ENCODE assay signal across 11 cellular contexts in genomic region chr12:94266796-94267529, GRCh38.
DNase-seq lines count a peak whose midpoint lies in the region; ATAC-seq, FAIRE-seq and TF ChIP-seq lines count a peak whose summit lies in the region.
"Had no signal": no experiment of that assay in that cellular context is flagged by ENCODE, and none has a peak within 500 bp of the region (broad histone marks: within the 10 kb centered on the region; RNA-seq: fewer than 3 reads in every experiment).

No MANE protein-coding gene starts in this region.

- in situ Hi-C loops in astrocyte of the spinal cord (cut with HindIII; ENCODE audit: low sequenced_read_pairs): no loop called here

- intact Hi-C loops in A673 (cut with micrococcal nuclease; ENCODE audit: unreplicated experiment): loop anchor here (10.0 kb wide), 1 partner anchor 258 kb away; no protein-coding TSS in a partner anchor

- no peaks in the 10 kb centered on the region for H3K9me3 ChIP-seq in A673 (ENCODE audit: low read depth, low read length, poor library complexity, severe bottlenecking)

- POLR2A ChIA-PET in A673 (lab: Charles Lee; ENCODE audit: low non-redundant PET): no interaction called here

- no peak for ATAC-seq in HG02973 (IDR thresholded peaks at IDR 0.05; ENCODE audit: unreplicated experiment)
- ATAC-seq in GM18861 (IDR thresholded peaks at IDR 0.05; ENCODE audit: unreplicated experiment): no peak

- FAIRE-seq in GM18507 (lab: Jason Lieb, UNC): peak; percentile 57

- H3K27ac ChIP-seq in A673 (ENCODE audit: low read depth, low read length, poor library complexity, severe bottlenecking): no peak overlapping the region

- H3K36me3 ChIP-seq in A673 (ENCODE audit: insufficient read depth, low read length, poor library complexity, severe bottlenecking): no peaks in the 10 kb centered on the region

- CTCF ChIA-PET in A673 (lab: Charles Lee): no interaction called here

- peaks cover 47% of the 10 kb centered on the region for H3K4me1 ChIP-seq in A673 (ENCODE audit: insufficient read depth, low read length, poor library complexity, severe bottlenecking)

- H3K27me3 ChIP-seq in A673 (replicated peaks; ENCODE audit: insufficient read depth, low read depth, low read length, poor library complexity): peaks cover 41% of the 10 kb centered on the region

- DNase-seq in A673 (ENCODE audit: low spot score) (peak; percentile 88), GM18507 (ENCODE audit: extremely low spot score, insufficient read length, low read depth) (no peak), astrocyte of the spinal cord (ENCODE audit: low read depth, low spot score) (peak; percentile 53), myocyte (ENCODE audit: low read depth) (peak; percentile 54), NCI-H1930 (lab: John Stamatoyannopoulos, UW) (no peak), occipital lobe (lab: John Stamatoyannopoulos, UW) (no peak)
- DNase-seq: activated CD4-positive, alpha-beta T cell treated with anti-CD3 and anti-CD28 coated beads, Interleukin-2, amount 50 U/mL, for 48 hours; Calu3; NCI-H1105 had no signal

- H3K4me3 ChIP-seq in A673 (ENCODE audit: low read depth, low read length, poor library complexity, severe bottlenecking) (no peak overlapping the region), astrocyte of the spinal cord (ENCODE audit: low read depth, low read length) (no peak overlapping the region)

- no TSS peak for BruUV-seq in A673 (replicated peaks; lab: Mats Ljungman, UMichigan)

- no peak for TF ChIP-seq CTCF in A673 (conservative IDR thresholded peaks at IDR 0.05; ENCODE audit: low read depth, low read length)
- no peak for TF ChIP-seq CTCF in astrocyte of the spinal cord (IDR thresholded peaks at IDR 0.05; ENCODE audit: low read depth, low read length)

Comparison
In these comparisons a context has a peak if more than half of its experiments do, and no peak if none do; other contexts are left out.
1. DNase-seq: peak in A673 (single experiment), astrocyte of the spinal cord (single experiment) and myocyte (single experiment); none in GM18507 (single experiment), NCI-H1930 (0 of 2) and occipital lobe (single experiment).